Comparison of ENCODE assay signal across 1 cellular context in genomic region chr9:36036780-36037579, GRCh38.
TF ChIP-seq lines count a peak whose summit lies in the region.

Gene RECK (plus strand): TSS chr9:36036913. CDS start chr9:36036999, 86 bp downstream.

TF ChIP-seq in HepG2, 621 proteins besides CTCF, POLR2A, EP300 and RAD21 (continued from another document and continues in another):
- TF ChIP-seq HMGXB4 (CRISPR knock-in tag; IDR thresholded peaks at IDR 0.05; ENCODE audit: borderline replicate concordance in 1 of 2, low read depth in 1 of 2) = peak in 1 of 2 experiments; percentile 50; a peak in 1 of 4 replicates
- TF ChIP-seq SIN3A (IDR thresholded peaks at IDR 0.05; ENCODE audit: borderline replicate concordance, low read depth, low read length) = peak; percentile 16; the same call in 1 of the 2 replicates
- TF ChIP-seq NFYB (CRISPR knock-in tag; IDR thresholded peaks at IDR 0.05) = no peak; the same call in 1 of the 2 replicates
- TF ChIP-seq KAT8 (CRISPR knock-in tag; IDR thresholded peaks at IDR 0.05) = no peak
- TF ChIP-seq EED (CRISPR knock-in tag; IDR thresholded peaks at IDR 0.05) = 0 out of 2 replicates have a peak, but pooled peaks have one; percentile 60
- TF ChIP-seq ZNF687 (CRISPR knock-in tag; IDR thresholded peaks at IDR 0.05) = peak; percentile 71
- no peak for TF ChIP-seq ZNF326 (CRISPR knock-in tag; IDR thresholded peaks at IDR 0.05; ENCODE audit: borderline replicate concordance)
- peak; percentile 45; the same call in 1 of the 2 replicates for TF ChIP-seq MYC (CRISPR knock-in tag; IDR thresholded peaks at IDR 0.05; ENCODE audit: borderline replicate concordance)
- TF ChIP-seq SOX5 (CRISPR knock-in tag; IDR thresholded peaks at IDR 0.05; ENCODE audit: borderline replicate concordance) = no peak
- no peak for TF ChIP-seq TAF1 (CRISPR knock-in tag; IDR thresholded peaks at IDR 0.05)
- 0 out of 2 replicates have a peak, but pooled peaks have one; percentile 17 for TF ChIP-seq GFI1 (CRISPR knock-in tag; IDR thresholded peaks at IDR 0.05; ENCODE audit: borderline replicate concordance)
- 0 out of 2 replicates have a peak, but pooled peaks have one; percentile 69 for TF ChIP-seq ZNF451 (CRISPR knock-in tag; IDR thresholded peaks at IDR 0.05)
- no peak for TF ChIP-seq ZBTB1 (CRISPR knock-in tag; IDR thresholded peaks at IDR 0.05; ENCODE audit: borderline replicate concordance)
- no peak for TF ChIP-seq REST (IDR thresholded peaks at IDR 0.05; ENCODE audit: borderline replicate concordance in 1 of 2, low read depth in 1 of 2, low read length in 2 of 2)
- TF ChIP-seq ZNF382 (CRISPR knock-in tag; IDR thresholded peaks at IDR 0.05; ENCODE audit: borderline replicate concordance) = no peak
- peak; percentile 65; the same call in 1 of the 2 replicates for TF ChIP-seq MTERF4 (CRISPR knock-in tag; IDR thresholded peaks at IDR 0.05)
- peak; percentile 82 for TF ChIP-seq ZFX (CRISPR knock-in tag; IDR thresholded peaks at IDR 0.05; ENCODE audit: low read depth)
- no peak for TF ChIP-seq MIER2 (CRISPR knock-in tag; IDR thresholded peaks at IDR 0.05)
- no peak for TF ChIP-seq KAT2B (IDR thresholded peaks at IDR 0.05; ENCODE audit: borderline replicate concordance, low read depth, low read length)
- TF ChIP-seq ZXDC (CRISPR knock-in tag; IDR thresholded peaks at IDR 0.05) = 0 out of 2 replicates have a peak, but pooled peaks have one; percentile 57
- peak; percentile 59; the same call in 1 of the 2 replicates for TF ChIP-seq ZNF225 (CRISPR knock-in tag; IDR thresholded peaks at IDR 0.05)
- no peak for TF ChIP-seq GPBP1L1 (CRISPR knock-in tag; IDR thresholded peaks at IDR 0.05)
- no peak for TF ChIP-seq GMEB2 (CRISPR knock-in tag; IDR thresholded peaks at IDR 0.05; ENCODE audit: low read depth)
- no peak for TF ChIP-seq ZC3H4 (CRISPR knock-in tag; IDR thresholded peaks at IDR 0.05; ENCODE audit: borderline replicate concordance)
- peak; percentile 10; the same call in 1 of the 2 replicates for TF ChIP-seq MYPOP (CRISPR knock-in tag; IDR thresholded peaks at IDR 0.05)
- TF ChIP-seq ZNF280D (CRISPR knock-in tag; IDR thresholded peaks at IDR 0.05) = no peak
- no peak for TF ChIP-seq FOXA1 (IDR thresholded peaks at IDR 0.05)
- TF ChIP-seq FOXA1 (CRISPR knock-in tag; IDR thresholded peaks at IDR 0.05) = no peak
- TF ChIP-seq ZNF230 (CRISPR knock-in tag; IDR thresholded peaks at IDR 0.05) = 0 out of 2 replicates have a peak, but pooled peaks have one; percentile 57
- TF ChIP-seq HOXD1 (CRISPR knock-in tag; IDR thresholded peaks at IDR 0.05) = 0 out of 2 replicates have a peak, but pooled peaks have one; percentile 27
